ENCODE assay signal across 1 cellular context in genomic region chr1:235063068-235063765, GRCh38.
TF ChIP-seq lines count a peak whose summit lies in the region.

No MANE protein-coding gene starts in this region.

TF ChIP-seq in GM12878, 131 proteins besides CTCF, POLR2A, EP300 and RAD21 (continued from another document and continues in another):
- TF ChIP-seq ATF2 (IDR thresholded peaks at IDR 0.05; ENCODE audit: low read length) (no peak), FOXK2 (IDR thresholded peaks at IDR 0.05) (no peak), BCL3 (IDR thresholded peaks at IDR 0.05; ENCODE audit: borderline replicate concordance, insufficient read depth, low read depth, low read length, poor library complexity, severe bottlenecking) (peak; percentile 67), PKNOX1 (IDR thresholded peaks at IDR 0.05) (no peak), RELA (IDR thresholded peaks at IDR 0.05; ENCODE audit: borderline replicate concordance, partially characterized antibody) (no peak), USF2 (IDR thresholded peaks at IDR 0.05; ENCODE audit: borderline replicate concordance, low read depth, low read length) (no peak), TCF12 (IDR thresholded peaks at IDR 0.05; ENCODE audit: low read depth, low read length) (no peak), HDAC6 (IDR thresholded peaks at IDR 0.05; ENCODE audit: unreplicated experiment) (no peak), PBX3 (IDR thresholded peaks at IDR 0.05; ENCODE audit: insufficient replicate concordance, low read depth, low read length) (no peak), BACH1 (IDR thresholded peaks at IDR 0.05; ENCODE audit: borderline replicate concordance) (no peak), IKZF1 (conservative IDR thresholded peaks at IDR 0.05) (peak; percentile 62; the same call in 1 of the 2 replicates), RB1 (IDR thresholded peaks at IDR 0.05; ENCODE audit: borderline replicate concordance) (no peak), ASH2L (IDR thresholded peaks at IDR 0.05; ENCODE audit: borderline replicate concordance, low read depth) (no peak), POLR2AphosphoS2 (IDR thresholded peaks at IDR 0.05; ENCODE audit: low read depth, low read length) (no peak), E4F1 (IDR thresholded peaks at IDR 0.05; ENCODE audit: borderline replicate concordance, partially characterized antibody) (no peak), HCFC1 (IDR thresholded peaks at IDR 0.05; ENCODE audit: low read length) (no peak), SIX5 (IDR thresholded peaks at IDR 0.05; ENCODE audit: low read depth, low read length, severe bottlenecking) (no peak), CEBPZ (IDR thresholded peaks at IDR 0.05; ENCODE audit: low read depth, low read length) (no peak), SRF (IDR thresholded peaks at IDR 0.05; ENCODE audit: low read depth in 2 of 2, low read length in 2 of 2) (peak in 1 of 2 experiments; percentile 65; a peak in 2 of 4 replicates), NFIC (IDR thresholded peaks at IDR 0.05; ENCODE audit: low read depth, low read length) (peak; percentile 44; the same call in 1 of the 2 replicates), POU2F2 (IDR thresholded peaks at IDR 0.05; ENCODE audit: borderline replicate concordance, low read depth, low read length) (no peak), NR2F1 (conservative IDR thresholded peaks at IDR 0.05) (no peak), SMAD1 (IDR thresholded peaks at IDR 0.05; ENCODE audit: low read depth, partially characterized antibody) (no peak), ESRRA (IDR thresholded peaks at IDR 0.05; ENCODE audit: low read length) (no peak), HDGF (IDR thresholded peaks at IDR 0.05) (no peak), REST (IDR thresholded peaks at IDR 0.05; ENCODE audit: low read depth, low read length) (no peak), TBL1XR1 (IDR thresholded peaks at IDR 0.05; ENCODE audit: low read depth, low read length) (no peak), IKZF2 (IDR thresholded peaks at IDR 0.05) (peak; percentile 66 to 67), ZBTB4 (CRISPR knock-in tag; IDR thresholded peaks at IDR 0.05) (no peak), MYB (IDR thresholded peaks at IDR 0.05; ENCODE audit: borderline replicate concordance, low read depth, low read length) (no peak), CHD2 (IDR thresholded peaks at IDR 0.05; ENCODE audit: borderline replicate concordance, low read depth, low read length) (no peak), YY1 (IDR thresholded peaks at IDR 0.05; ENCODE audit: low read depth, low read length) (no peak), NBN (IDR thresholded peaks at IDR 0.05) (no peak)
- TF ChIP-seq, protein P1, sequence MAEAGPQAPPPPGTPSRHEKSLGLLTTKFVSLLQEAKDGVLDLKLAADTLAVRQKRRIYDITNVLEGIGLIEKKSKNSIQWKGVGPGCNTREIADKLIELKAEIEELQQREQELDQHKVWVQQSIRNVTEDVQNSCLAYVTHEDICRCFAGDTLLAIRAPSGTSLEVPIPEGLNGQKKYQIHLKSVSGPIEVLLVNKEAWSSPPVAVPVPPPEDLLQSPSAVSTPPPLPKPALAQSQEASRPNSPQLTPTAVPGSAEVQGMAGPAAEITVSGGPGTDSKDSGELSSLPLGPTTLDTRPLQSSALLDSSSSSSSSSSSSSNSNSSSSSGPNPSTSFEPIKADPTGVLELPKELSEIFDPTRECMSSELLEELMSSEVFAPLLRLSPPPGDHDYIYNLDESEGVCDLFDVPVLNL (IDR thresholded peaks at IDR 0.05; ENCODE audit: low read depth, low read length) = no peak
- TF ChIP-seq, protein P2, sequence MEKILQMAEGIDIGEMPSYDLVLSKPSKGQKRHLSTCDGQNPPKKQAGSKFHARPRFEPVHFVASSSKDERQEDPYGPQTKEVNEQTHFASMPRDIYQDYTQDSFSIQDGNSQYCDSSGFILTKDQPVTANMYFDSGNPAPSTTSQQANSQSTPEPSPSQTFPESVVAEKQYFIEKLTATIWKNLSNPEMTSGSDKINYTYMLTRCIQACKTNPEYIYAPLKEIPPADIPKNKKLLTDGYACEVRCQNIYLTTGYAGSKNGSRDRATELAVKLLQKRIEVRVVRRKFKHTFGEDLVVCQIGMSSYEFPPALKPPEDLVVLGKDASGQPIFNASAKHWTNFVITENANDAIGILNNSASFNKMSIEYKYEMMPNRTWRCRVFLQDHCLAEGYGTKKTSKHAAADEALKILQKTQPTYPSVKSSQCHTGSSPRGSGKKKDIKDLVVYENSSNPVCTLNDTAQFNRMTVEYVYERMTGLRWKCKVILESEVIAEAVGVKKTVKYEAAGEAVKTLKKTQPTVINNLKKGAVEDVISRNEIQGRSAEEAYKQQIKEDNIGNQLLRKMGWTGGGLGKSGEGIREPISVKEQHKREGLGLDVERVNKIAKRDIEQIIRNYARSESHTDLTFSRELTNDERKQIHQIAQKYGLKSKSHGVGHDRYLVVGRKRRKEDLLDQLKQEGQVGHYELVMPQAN (conservative IDR thresholded peaks at IDR 0.05) = no peak
